Comparison of ENCODE assay signal across 15 cellular contexts in genomic region chr1:7384679-7385078, GRCh38.
"Had no signal": no experiment of that assay in that cellular context is flagged by ENCODE, and none has a peak within 500 bp of the region (broad histone marks: within the 10 kb centered on the region; RNA-seq: fewer than 3 reads in every experiment).

No MANE protein-coding gene starts in this region.

- H3K27ac ChIP-seq: neutrophil, upper lobe of right lung had no signal

- ATAC-seq: activated naive CD8-positive, alpha-beta T cell treated with anti-CD3 and anti-CD28 coated beads, Interleukin-2, amount 50 U/mL, for 24 hours; effector memory CD8-positive, alpha-beta T cell; naive thymus-derived CD4-positive, alpha-beta T cell; right cardiac atrium; stimulated activated naive B cell treated with anti-CD40 and anti-IgM and Interleukin-4, amounts not matched to agents 10 μg/mL and 1 μg/mL and 100 μg/mL, for 72 hours had no signal

- H3K9me3 ChIP-seq: neutrophil, upper lobe of right lung had no signal

- H3K4me3 Mint-ChIP-seq: activated CD4-positive, alpha-beta memory T cell treated with anti-CD3 and anti-CD28 coated beads for 36 hours; activated naive CD8-positive, alpha-beta T cell treated with anti-CD3 and anti-CD28 coated beads, Interleukin-2, amount 50 U/mL, for 24 hours; activated T-helper 1 cell treated with anti-CD3 and anti-CD28 coated beads, Interleukin-12 subunit alpha, Interleukin-12 subunit beta, Interleukin-2, Interleukin-4 antibody, amounts not matched to agents 30 ng/mL and 10 ng/mL and 1 ng/mL, durations not matched to agents 14 hours and 24 hours and 36 hours; effector memory CD8-positive, alpha-beta T cell; naive thymus-derived CD4-positive, alpha-beta T cell; stimulated activated naive B cell treated with anti-CD40 and anti-IgM and Interleukin-4, amounts not matched to agents 10 μg/mL and 1 μg/mL and 100 μg/mL, for 72 hours had no signal

- H3K36me3 ChIP-seq: cardiac muscle cell, neutrophil, upper lobe of right lung had no signal

- H3K9me3 Mint-ChIP-seq: activated CD4-positive, alpha-beta memory T cell treated with anti-CD3 and anti-CD28 coated beads for 36 hours; activated naive CD8-positive, alpha-beta T cell treated with anti-CD3 and anti-CD28 coated beads, Interleukin-2, amount 50 U/mL, for 24 hours; activated T-helper 1 cell treated with anti-CD3 and anti-CD28 coated beads, Interleukin-12 subunit alpha, Interleukin-12 subunit beta, Interleukin-2, Interleukin-4 antibody, amounts not matched to agents 30 ng/mL and 10 ng/mL and 1 ng/mL, durations not matched to agents 14 hours and 24 hours and 36 hours; effector memory CD8-positive, alpha-beta T cell had no signal

- H3K4me3 ChIP-seq: cardiac muscle cell, lung, upper lobe of right lung had no signal

- H3K36me3 Mint-ChIP-seq: activated CD4-positive, alpha-beta memory T cell treated with anti-CD3 and anti-CD28 coated beads for 36 hours; naive thymus-derived CD4-positive, alpha-beta T cell; stimulated activated naive B cell treated with anti-CD40 and anti-IgM and Interleukin-4, amounts not matched to agents 10 μg/mL and 1 μg/mL and 100 μg/mL, for 72 hours had no signal

- H3K27me3 ChIP-seq: cardiac muscle cell, upper lobe of right lung had no signal

- H3K4me1 Mint-ChIP-seq: activated naive CD8-positive, alpha-beta T cell treated with anti-CD3 and anti-CD28 coated beads, Interleukin-2, amount 50 U/mL, for 24 hours; naive thymus-derived CD4-positive, alpha-beta T cell; stimulated activated naive B cell treated with anti-CD40 and anti-IgM and Interleukin-4, amounts not matched to agents 10 μg/mL and 1 μg/mL and 100 μg/mL, for 72 hours had no signal

- DNase-seq: activated CD4-positive, alpha-beta memory T cell treated with anti-CD3 and anti-CD28 coated beads for 36 hours; activated CD4-positive, alpha-beta T cell treated with anti-CD3 and anti-CD28 coated beads for 1 hour; activated naive CD4-positive, alpha-beta T cell treated with Interleukin-2 at 50 U/mL for 16 hours; activated naive CD8-positive, alpha-beta T cell treated with anti-CD3 and anti-CD28 coated beads, Interleukin-2, amount 50 U/mL, for 24 hours; effector memory CD8-positive, alpha-beta T cell; hippocampal formation; naive thymus-derived CD4-positive, alpha-beta T cell; stimulated activated CD4-positive, alpha-beta T cell treated with anti-CD3 and anti-CD28 coated beads, Interleukin-1b, Interleukin-23, amount 100 ng/mL, for 48 hours; stimulated activated naive B cell treated with anti-CD40 and anti-IgM and Interleukin-4, amounts not matched to agents 10 μg/mL and 1 μg/mL and 100 μg/mL, for 72 hours; upper lobe of right lung had no signal

- H3K27ac Mint-ChIP-seq: activated CD4-positive, alpha-beta memory T cell treated with anti-CD3 and anti-CD28 coated beads for 36 hours; activated naive CD8-positive, alpha-beta T cell treated with anti-CD3 and anti-CD28 coated beads, Interleukin-2, amount 50 U/mL, for 24 hours; activated T-helper 1 cell treated with anti-CD3 and anti-CD28 coated beads, Interleukin-12 subunit alpha, Interleukin-12 subunit beta, Interleukin-2, Interleukin-4 antibody, amounts not matched to agents 30 ng/mL and 10 ng/mL and 1 ng/mL, durations not matched to agents 14 hours and 24 hours and 36 hours; effector memory CD8-positive, alpha-beta T cell; naive thymus-derived CD4-positive, alpha-beta T cell; stimulated activated naive B cell treated with anti-CD40 and anti-IgM and Interleukin-4, amounts not matched to agents 10 μg/mL and 1 μg/mL and 100 μg/mL, for 72 hours had no signal
